Comparison of ENCODE assay signal across 8 cellular contexts in the genomic region with DNA sequence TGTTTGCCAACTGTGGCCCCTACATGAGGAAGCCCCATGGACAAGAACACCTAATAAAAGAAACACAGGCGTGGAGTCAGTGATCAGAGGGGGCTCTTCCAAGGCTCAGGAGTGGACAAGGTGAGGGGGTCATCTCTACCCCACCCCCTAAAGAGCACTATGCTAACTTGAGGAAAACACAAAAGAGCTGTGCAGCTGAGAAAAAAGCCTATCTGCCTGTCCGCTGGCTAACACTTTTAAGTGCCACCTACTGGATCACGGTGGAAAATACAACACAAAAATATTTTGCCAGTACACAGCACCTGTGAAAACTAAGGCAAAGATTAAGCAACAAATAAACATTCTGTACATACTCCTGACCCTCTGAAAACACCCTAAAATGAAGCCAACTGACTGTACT. TPM values are rescaled to one million over a fixed set of nuclear protein-coding genes. Genes with fewer than 3 reads are reported as not detected.
DNase-seq lines count a peak whose midpoint lies in the region; ATAC-seq and TF ChIP-seq lines count a peak whose summit lies in the region.

No MANE protein-coding gene starts in this region.

- 37 to 46% methylated on average over 3 of the region's 3 CpGs for WGBS in testis, 2 donors

- H3K9me2 ChIP-seq in MM.1S (replicated peaks; ENCODE audit: insufficient read depth, low read length): no peaks in the 10 kb centered on the region

- ATAC-seq in HG03039 (IDR thresholded peaks at IDR 0.05; ENCODE audit: unreplicated experiment): no peak

- no peak overlapping the region for H3K4me3 ChIP-seq in MM.1S (ENCODE audit: low read length)
- no peak overlapping the region for H3K4me3 ChIP-seq in epithelial cell of proximal tubule (ENCODE audit: low read depth, low read length)
- H3K4me3 ChIP-seq in testis: no peak overlapping the region
- no peak overlapping the region for H3K4me3 ChIP-seq in foreskin fibroblast (ENCODE audit: low read depth in 1 of 2, low read length in 2 of 2)

- H3K27ac ChIP-seq in MM.1S (ENCODE audit: low read length): no peak overlapping the region
- no peak overlapping the region for H3K27ac ChIP-seq in testis

- peak; percentile 29 for TF ChIP-seq CTCF in MM.1S (IDR thresholded peaks at IDR 0.05; ENCODE audit: low read length)
- TF ChIP-seq CTCF in epithelial cell of proximal tubule (conservative IDR thresholded peaks at IDR 0.05; ENCODE audit: low read depth, low read length): peak; percentile 55
- peak in 2 of 3 experiments; percentile 14 to 40 for TF ChIP-seq CTCF in testis (IDR thresholded peaks at IDR 0.05)
- TF ChIP-seq CTCF in foreskin fibroblast (IDR thresholded peaks at IDR 0.05; ENCODE audit: low read depth, low read length): no peak

- intact Hi-C loops in testis (cut with DNase I; ENCODE audit: low total_unique reads): loop anchor here (10.0 kb wide), 1 partner anchor 205 kb away; no protein-coding TSS in a partner anchor

- peaks cover 10% of the 10 kb centered on the region for H3K4me1 ChIP-seq in MM.1S (ENCODE audit: low read length)
- H3K4me1 ChIP-seq in testis: no peaks in the 10 kb centered on the region

- H2AFZ ChIP-seq in MM.1S (ENCODE audit: low read length): 0 out of 2 replicates have a peak overlapping the region, but pooled peaks have one; percentile 38

- H3F3A ChIP-seq in MM.1S (ENCODE audit: insufficient read depth, low read length): no peaks in the 10 kb centered on the region

- TF ChIP-seq POLR2A in testis (IDR thresholded peaks at IDR 0.05): no peak

- no peaks in the 10 kb centered on the region for H3K36me3 ChIP-seq in MM.1S (replicated peaks; ENCODE audit: insufficient read depth, low read length)
- no peaks in the 10 kb centered on the region for H3K36me3 ChIP-seq in testis (ENCODE audit: low read depth, missing control alignments)

- no peaks in the 10 kb centered on the region for H4K20me1 ChIP-seq in MM.1S (ENCODE audit: insufficient read depth, low read length)

- H3K9me3 ChIP-seq in MM.1S (replicated peaks; ENCODE audit: insufficient read depth, low read length): no peaks in the 10 kb centered on the region
- no peaks in the 10 kb centered on the region for H3K9me3 ChIP-seq in testis

- no peaks in the 10 kb centered on the region for H3K79me2 ChIP-seq in MM.1S (ENCODE audit: low read length)

- DNase-seq in SKM-1 treated with dmso at 0.1 percent for 144 hours (lab: John Stamatoyannopoulos, UW; ENCODE audit: unreplicated experiment): peak; percentile 22
- DNase-seq in SKM-1 (lab: John Stamatoyannopoulos, UW; ENCODE audit: unreplicated experiment): no peak
- peak; percentile 51 for DNase-seq in MM.1S
- DNase-seq in epithelial cell of proximal tubule (ENCODE audit: low read depth): no peak
- no peak for DNase-seq in testis
- no peak for DNase-seq in middle frontal gyrus (ENCODE audit: extremely low spot score, low spot score)
- no peak for DNase-seq in foreskin fibroblast

- no peak overlapping the region for H3K9ac ChIP-seq in MM.1S (ENCODE audit: low read length)

- H3K27me3 ChIP-seq in MM.1S (replicated peaks; ENCODE audit: insufficient read depth, low read length) (no peaks in the 10 kb centered on the region), testis (no peaks in the 10 kb centered on the region)

- H3K4me2 ChIP-seq in MM.1S (ENCODE audit: low read depth, low read length): peak overlapping the region; percentile 18; the same call in 1 of the 2 replicates

RNA-seq across cellular contexts. Expression of gene COBL, which starts 53.1 kb away (rescaled TPM):
- 1.5 and 6.6 TPM in 2 replicates for total RNA-seq in epithelial cell of proximal tubule
- 10 to 100 TPM; 12.3 to 14.8 TPM for total RNA-seq in testis
- 9.2 TPM for polyA plus RNA-seq in testis (ENCODE audit: insufficient read depth, low read depth, low replicate concordance)

Comparison
In these comparisons a context has a peak if more than half of its experiments do, and no peak if none do; other contexts are left out.
1. DNase-seq: peak in SKM-1 treated with dmso at 0.1 percent for 144 hours (single experiment) and MM.1S (single experiment); none in SKM-1 (single experiment), epithelial cell of proximal tubule (single experiment), testis (single experiment), middle frontal gyrus (single experiment) and foreskin fibroblast (0 of 2).